8 cellular contexts compared by ENCODE assay signal in the genomic region with DNA sequence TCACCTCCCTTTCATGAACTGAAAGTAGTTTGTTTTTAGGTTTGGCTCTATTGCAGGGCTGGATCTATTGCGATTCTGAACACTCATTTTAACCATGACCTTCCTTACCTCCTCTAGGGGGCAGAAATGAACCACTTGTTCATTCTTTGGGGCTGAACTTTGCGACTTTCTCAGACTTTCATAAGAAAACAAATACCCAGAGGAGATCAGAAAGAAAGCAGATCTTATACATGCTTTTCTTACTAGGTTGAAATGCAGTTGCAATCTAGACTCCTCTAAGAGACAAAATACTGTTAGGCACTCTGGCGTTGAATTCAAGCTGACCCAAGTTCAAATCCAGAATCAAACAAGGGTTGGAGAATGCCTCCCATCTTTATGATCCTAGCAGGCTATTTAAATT. TPM values are rescaled to one million over a fixed set of nuclear protein-coding genes. Genes with fewer than 3 reads are reported as not detected.
DNase-seq lines count a peak whose midpoint lies in the region; ATAC-seq and TF ChIP-seq lines count a peak whose summit lies in the region.

No MANE protein-coding gene starts in this region.

- no peak for ATAC-seq in HG03439 (IDR thresholded peaks at IDR 0.05; ENCODE audit: unreplicated experiment)

- H3K4me1 Mint-ChIP-seq in endothelial cell (ENCODE audit: unreplicated experiment): peaks cover 7% of the 10 kb centered on the region

- TF ChIP-seq CTCF in endothelial cell (IDR thresholded peaks at IDR 0.05; ENCODE audit: unreplicated experiment): peak; percentile 49

- peak; percentile 68 for DNase-seq in Daoy (ENCODE audit: low read depth)
- peak; percentile 69 for DNase-seq in KG1 (lab: John Stamatoyannopoulos, UW)
- DNase-seq in RPMI8226: peak; percentile 53
- no peak for DNase-seq in endothelial cell (ENCODE audit: low spot score)
- DNase-seq in midbrain (lab: John Stamatoyannopoulos, UW): peak; percentile 84
- DNase-seq in NCI-H1048 (lab: John Stamatoyannopoulos, UW): no peak
- DNase-seq in stimulated activated CD4-positive, alpha-beta T cell treated with anti-CD3 and anti-CD28 coated beads, Interleukin-12 subunit alpha, Interleukin-12 subunit beta, amount 100 ng/mL, for 4 hours: no peak

- no peaks in the 10 kb centered on the region for H3K36me3 Mint-ChIP-seq in endothelial cell (ENCODE audit: low read depth, unreplicated experiment)

- no peaks in the 10 kb centered on the region for H3K27me3 Mint-ChIP-seq in endothelial cell (ENCODE audit: unreplicated experiment)

- H3K4me3 Mint-ChIP-seq in endothelial cell (ENCODE audit: unreplicated experiment): no peak overlapping the region

- H3K27ac Mint-ChIP-seq in endothelial cell (ENCODE audit: unreplicated experiment): no peak overlapping the region

- no peaks in the 10 kb centered on the region for H3K9me3 Mint-ChIP-seq in endothelial cell (ENCODE audit: unreplicated experiment)

RNA-seq across cellular contexts. Expression of a gene that starts 32.6 kb away (rescaled TPM):
- total RNA-seq in Daoy (2014; rRNA removed; shearing (Covaris generic)): 21.8 and 30.9 TPM in 2 replicates
- total RNA-seq in endothelial cell (ENCODE audit: unreplicated experiment): 31.4 TPM

Comparison
In these comparisons a context has a peak if more than half of its experiments do, and no peak if none do; other contexts are left out.
1. DNase-seq: peak in Daoy (single experiment), KG1 (single experiment), RPMI8226 (single experiment) and midbrain (single experiment); none in endothelial cell (single experiment), NCI-H1048 (single experiment) and stimulated activated CD4-positive, alpha-beta T cell treated with anti-CD3 and anti-CD28 coated beads, Interleukin-12 subunit alpha, Interleukin-12 subunit beta, amount 100 ng/mL, for 4 hours (single experiment).